ENCODE assay signal across 1 cellular context in genomic region chr16:57619133-57619605, GRCh38.
TF ChIP-seq lines count a peak whose summit lies in the region.

No MANE protein-coding gene starts in this region.

TF ChIP-seq in A549, 52 proteins besides CTCF, POLR2A, EP300 and RAD21 (continued from another document):
- TF ChIP-seq HES2 (IDR thresholded peaks at IDR 0.05) (no peak), GATA3 (IDR thresholded peaks at IDR 0.05; ENCODE audit: borderline replicate concordance) (no peak), HOXA7 (CRISPR knock-in tag; IDR thresholded peaks at IDR 0.05) (no peak), HOXB13 (CRISPR knock-in tag; IDR thresholded peaks at IDR 0.05; ENCODE audit: low read depth) (no peak), FOSB (CRISPR knock-in tag; IDR thresholded peaks at IDR 0.05) (no peak), RFX5 (IDR thresholded peaks at IDR 0.05) (no peak), ZFP36 (IDR thresholded peaks at IDR 0.05; ENCODE audit: borderline replicate concordance, partially characterized antibody) (no peak)
